Comparison of ENCODE assay signal across 16 cellular contexts in the genomic region with DNA sequence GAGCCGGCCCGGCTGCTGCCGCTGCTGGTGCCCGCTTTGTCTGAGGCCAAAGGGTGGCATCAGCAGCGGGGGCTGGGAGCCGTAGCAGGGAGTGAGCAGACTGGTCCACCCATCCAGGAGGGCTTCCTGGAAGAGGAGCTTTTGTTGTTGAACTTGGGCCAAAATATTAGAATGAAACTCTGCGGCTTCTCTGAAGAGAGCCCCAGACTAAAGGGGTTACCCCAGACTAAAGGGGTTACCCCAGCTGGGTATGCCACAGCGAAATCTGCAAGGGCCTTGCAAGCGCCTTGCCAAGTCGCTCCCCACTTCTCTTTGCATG.
"Had no signal": no experiment of that assay in that cellular context is flagged by ENCODE, and none has a peak within 500 bp of the region (broad histone marks: within the 10 kb centered on the region; RNA-seq: fewer than 3 reads in every experiment).

No MANE protein-coding gene starts in this region.

- H3K4me1 Mint-ChIP-seq: natural killer cell had no signal

- H3K4me3 Mint-ChIP-seq: activated naive CD8-positive, alpha-beta T cell; natural killer cell had no signal

- H3K27ac ChIP-seq: esophagus squamous epithelium, left lung, sigmoid colon, suprapubic skin, upper lobe of left lung had no signal

- H3K4me3 ChIP-seq: esophagus squamous epithelium, left lung, sigmoid colon, suprapubic skin, upper lobe of left lung had no signal

- H3K9me3 ChIP-seq: esophagus squamous epithelium, left lung, sigmoid colon, suprapubic skin, upper lobe of left lung had no signal

- H3K4me1 ChIP-seq: left lung, suprapubic skin had no signal

- H3K36me3 Mint-ChIP-seq: activated naive CD8-positive, alpha-beta T cell; natural killer cell had no signal

- H3K27me3 Mint-ChIP-seq: activated naive CD8-positive, alpha-beta T cell had no signal

- DNase-seq: activated CD4-positive, alpha-beta T cell treated with anti-CD3 and anti-CD28 coated beads, Interleukin-2, amount 50 U/mL, for 48 hours; activated gamma-delta T cell; activated T-cell treated with anti-CD3 and anti-CD28 coated beads, Interleukin-2, amount 50 U/mL, for 48 hours; esophagus squamous epithelium; foreskin fibroblast; left lung; natural killer cell; sigmoid colon; stimulated activated CD4-positive, alpha-beta T cell treated with anti-CD3 and anti-CD28 coated beads, Interleukin-2, amount 100 ng/mL, for 48 hours; stimulated activated naive CD4-positive, alpha-beta T cell treated with Interleukin-2 at 50 U/mL for 16 hours; T-helper 2 cell had no signal

- H3K36me3 ChIP-seq: esophagus squamous epithelium, left lung, sigmoid colon, suprapubic skin, upper lobe of left lung had no signal

- H3K27ac Mint-ChIP-seq: activated naive CD8-positive, alpha-beta T cell; natural killer cell had no signal

- H3K27me3 ChIP-seq: dorsolateral prefrontal cortex, esophagus squamous epithelium, left lung, sigmoid colon, suprapubic skin, upper lobe of left lung had no signal

- ATAC-seq: activated CD4-positive, CD25-positive, alpha-beta regulatory T cell treated with anti-CD3 and anti-CD28 coated beads, Interleukin-2, amount 50 U/mL, for 24 hours; left lung; natural killer cell had no signal

- H3K9me3 Mint-ChIP-seq: natural killer cell had no signal
